In genomic region chr14:105019861-105020814, GRCh38 we compare ENCODE assay signal across 8 cellular contexts. TPM values are rescaled to one million over a fixed set of nuclear protein-coding genes. Genes with fewer than 3 reads are reported as not detected.
DNase-seq lines count a peak whose midpoint lies in the region; ATAC-seq and TF ChIP-seq lines count a peak whose summit lies in the region.

No MANE protein-coding gene starts in this region.

- H3K36me3 Mint-ChIP-seq in activated naive CD4-positive, alpha-beta T cell treated with anti-CD3 and anti-CD28 coated beads, Interleukin-2, amount 50 U/mL, for 72 hours: peaks cover 35 to 47% of the 10 kb centered on the region in 2 donors

- TF ChIP-seq CTCF in RWPE1 (conservative IDR thresholded peaks at IDR 0.05; ENCODE audit: low read depth): no peak

- H3K36me3 ChIP-seq in iPS-20b (ENCODE audit: insufficient read depth, low read depth, low read length): peaks cover 20% of the 10 kb centered on the region

- H3K4me1 ChIP-seq in iPS-20b (ENCODE audit: insufficient read depth, low read length): peaks cover 29% of the 10 kb centered on the region

- POLR2A ChIA-PET in RWPE1 (lab: Yijun Ruan, JAX; ENCODE audit: low non-redundant PET): interaction anchor here (0.7 to 1.0 kb wide), 2 partner anchors 40 to 47 kb away, joined by 3 to 4 read pairs; no protein-coding TSS in a partner anchor

- no peaks in the 10 kb centered on the region for H3K27me3 ChIP-seq in iPS-20b (ENCODE audit: insufficient read depth, low read length)

- no peaks in the 10 kb centered on the region for H3K9me3 Mint-ChIP-seq in activated naive CD4-positive, alpha-beta T cell treated with anti-CD3 and anti-CD28 coated beads, Interleukin-2, amount 50 U/mL, for 72 hours

- peak overlapping the region; percentile 86 to 98 for H3K27ac Mint-ChIP-seq in activated naive CD4-positive, alpha-beta T cell treated with anti-CD3 and anti-CD28 coated beads, Interleukin-2, amount 50 U/mL, for 72 hours

- DNase-seq in DMS53 (lab: John Stamatoyannopoulos, UW) (peak; percentile 48), DMS53 treated with DMSO at 0.1 percent for 48 hours (lab: John Stamatoyannopoulos, UW; ENCODE audit: unreplicated experiment) (no peak), RWPE1 (ENCODE audit: low spot score) (no peak), NCI-H526 treated with DMSO at 0.1 percent for 48 hours (lab: John Stamatoyannopoulos, UW) (no peak)
- peak; percentile 53 to 74 for DNase-seq in activated naive CD4-positive, alpha-beta T cell treated with anti-CD3 and anti-CD28 coated beads, Interleukin-2, amount 50 U/mL, for 72 hours (ENCODE audit: low spot score in 2 of 2)
- DNase-seq in stimulated activated CD4-positive, alpha-beta T cell treated with anti-CD3 and anti-CD28 coated beads, Interleukin-15, amount 100 ng/mL, for 48 hours (ENCODE audit: low read depth in 2 of 2): peak; percentile 38 to 43

- H3K9ac ChIP-seq in iPS-20b (ENCODE audit: low read depth, low read length): peak overlapping the region; percentile 89

- peak; percentile 21 for ATAC-seq in HG02885 (IDR thresholded peaks at IDR 0.05; ENCODE audit: poor library complexity, unreplicated experiment)
- ATAC-seq in activated naive CD4-positive, alpha-beta T cell treated with anti-CD3 and anti-CD28 coated beads, Interleukin-2, amount 50 U/mL, for 72 hours: peak in 1 of 2 donors; percentile 28

- peak overlapping the region; percentile 89 for H3K4me3 ChIP-seq in iPS-20b (ENCODE audit: low read length)

- CTCF ChIA-PET in RWPE1 (lab: Yijun Ruan, JAX): interaction anchor here (0.7 to 1.3 kb wide), 2 partner anchors 26 to 161 kb away, joined by 3 read pairs; no protein-coding TSS in a partner anchor

- H3K9me3 ChIP-seq in iPS-20b (ENCODE audit: insufficient read depth, low read depth, low read length): no peaks in the 10 kb centered on the region

- H3K27ac ChIP-seq in RWPE1 (peak overlapping the region; percentile 94), iPS-20b (ENCODE audit: low read length) (peak overlapping the region; percentile 46)

RNA-seq across cellular contexts. Expression of gene CDCA4, which starts 0.7 kb away (rescaled TPM):
- 10 to 100 TPM; 54.2 to 61.1 TPM for total RNA-seq in activated naive CD4-positive, alpha-beta T cell treated with anti-CD3 and anti-CD28 coated beads, Interleukin-2, amount 50 U/mL, for 72 hours

RNA-seq across cellular contexts. Expression of gene CLBA1, which starts 34.5 kb away (rescaled TPM):
- total RNA-seq in activated naive CD4-positive, alpha-beta T cell treated with anti-CD3 and anti-CD28 coated beads, Interleukin-2, amount 50 U/mL, for 72 hours: under 1 TPM; 0.20 to 0.97 TPM

RNA-seq across cellular contexts. Expression of gene AHNAK2, which starts 42.0 kb away (rescaled TPM):
- under 1 TPM; 0.02 to 0.10 TPM for total RNA-seq in activated naive CD4-positive, alpha-beta T cell treated with anti-CD3 and anti-CD28 coated beads, Interleukin-2, amount 50 U/mL, for 72 hours

RNA-seq across cellular contexts. Expression of gene GPR132, which starts 45.1 kb away (rescaled TPM):
- total RNA-seq in activated naive CD4-positive, alpha-beta T cell treated with anti-CD3 and anti-CD28 coated beads, Interleukin-2, amount 50 U/mL, for 72 hours: 10 to 100 TPM; 24.9 to 32.6 TPM

Comparison
In these comparisons a context has a peak if more than half of its experiments do, and no peak if none do; other contexts are left out.
1. DNase-seq: peak in DMS53 (single experiment), activated naive CD4-positive, alpha-beta T cell treated with anti-CD3 and anti-CD28 coated beads, Interleukin-2, amount 50 U/mL, for 72 hours (2 of 2) and stimulated activated CD4-positive, alpha-beta T cell treated with anti-CD3 and anti-CD28 coated beads, Interleukin-15, amount 100 ng/mL, for 48 hours (2 of 2); none in DMS53 treated with DMSO at 0.1 percent for 48 hours (single experiment), RWPE1 (single experiment) and NCI-H526 treated with DMSO at 0.1 percent for 48 hours (single experiment).